In genomic region chr13:90103099-90103784, GRCh38 we compare ENCODE assay signal across 20 cellular contexts.
DNase-seq lines count a peak whose midpoint lies in the region; ATAC-seq and TF ChIP-seq lines count a peak whose summit lies in the region.
"Had no signal": no experiment of that assay in that cellular context is flagged by ENCODE, and none has a peak within 500 bp of the region (broad histone marks: within the 10 kb centered on the region; RNA-seq: fewer than 3 reads in every experiment).

No MANE protein-coding gene starts in this region.

- H3K9me3 ChIP-seq in lower lobe of right lung: no peaks in the 10 kb centered on the region
- H3K9me3 ChIP-seq: HAP-1 had no signal

- intact Hi-C loops in lower lobe of right lung (cut with DNase I): no loop called here

- H3K4me1 ChIP-seq in lower lobe of right lung: no peaks in the 10 kb centered on the region

- no peaks in the 10 kb centered on the region for H3K36me3 ChIP-seq in lower lobe of right lung
- H3K36me3 ChIP-seq: BLaER1 treated with 17β-estradiol and CSF1 and Interleukin-3, amounts not matched to agents 10 nM and 100 nM; HAP-1 had no signal

- no peak overlapping the region for H3K4me3 ChIP-seq in lower lobe of right lung
- H3K4me3 ChIP-seq: BLaER1 treated with 17β-estradiol and CSF1 and Interleukin-3, amounts not matched to agents 10 nM and 100 nM; GM23248; HAP-1 had no signal

- H3K4me3 Mint-ChIP-seq in WTC11: no peak overlapping the region
- H3K4me3 Mint-ChIP-seq: B cell; CD4-positive, CD25-positive, alpha-beta regulatory T cell; CD8-positive, alpha-beta memory T cell had no signal

- TF ChIP-seq CTCF in WTC11 (IDR thresholded peaks at IDR 0.05): no peak
- TF ChIP-seq CTCF in lower lobe of right lung (IDR thresholded peaks at IDR 0.05): no peak

- DNase-seq in activated effector memory CD4-positive, alpha-beta T cell treated with anti-CD3 and anti-CD28 coated beads, Interleukin-2, amount 50 U/mL, for 16 hours: peak; percentile 57
- no peak for DNase-seq in activated effector memory CD4-positive, alpha-beta T cell treated with Interleukin-2 at 50 U/mL for 16 hours
- DNase-seq in NCI-H69 (lab: John Stamatoyannopoulos, UW): peak; percentile 60
- DNase-seq in WTC11 (ENCODE audit: low spot score): no peak
- peak; percentile 21 for DNase-seq in lower lobe of right lung
- no peak for DNase-seq in glomerular visceral epithelial cell (ENCODE audit: extremely low spot score)
- no peak for DNase-seq in NCI-H2171 treated with DMSO at 0.1 percent for 48 hours (lab: John Stamatoyannopoulos, UW)
- no peak for DNase-seq in globus pallidus (ENCODE audit: low spot score)
- DNase-seq: CD4-positive, CD25-positive, alpha-beta regulatory T cell; CD8-positive, alpha-beta memory T cell; COR-L47; DMS 273 treated with DMSO at 0.1 percent for 48 hours; DMS53; DND-41; EL; GM23248 had no signal

- peaks cover 29% of the 10 kb centered on the region for H3K9me3 Mint-ChIP-seq in WTC11

- CTCF ChIA-PET in WTC11 (lab: Charles Lee): no interaction called here

- ATAC-seq in WTC11 (peak; percentile 72), lower lobe of right lung (no peak)
- ATAC-seq: HepG2 had no signal

- peaks cover 4% of the 10 kb centered on the region; the same call in 1 of the 2 replicates for H3K36me3 Mint-ChIP-seq in WTC11
- H3K36me3 Mint-ChIP-seq: CD4-positive, CD25-positive, alpha-beta regulatory T cell; CD8-positive, alpha-beta memory T cell had no signal

- no peak overlapping the region for H3K27ac ChIP-seq in lower lobe of right lung
- H3K27ac ChIP-seq: BLaER1 treated with 17β-estradiol and CSF1 and Interleukin-3, amounts not matched to agents 10 nM and 100 nM; GM23248 had no signal

- no peaks in the 10 kb centered on the region for H3K27me3 Mint-ChIP-seq in WTC11 (ENCODE audit: low read depth)
- H3K27me3 Mint-ChIP-seq: B cell; CD4-positive, CD25-positive, alpha-beta regulatory T cell; CD8-positive, alpha-beta memory T cell had no signal

- H3K4me1 Mint-ChIP-seq in WTC11: peaks cover 31% of the 10 kb centered on the region
- H3K4me1 Mint-ChIP-seq: B cell; CD4-positive, CD25-positive, alpha-beta regulatory T cell; CD8-positive, alpha-beta memory T cell had no signal

- H3K27me3 ChIP-seq in lower lobe of right lung (ENCODE audit: low read depth): no peaks in the 10 kb centered on the region
- H3K27me3 ChIP-seq: BLaER1 treated with 17β-estradiol and CSF1 and Interleukin-3, amounts not matched to agents 10 nM and 100 nM had no signal

- POLR2A ChIA-PET in WTC11 (lab: Charles Lee): no interaction called here

- H3K27ac Mint-ChIP-seq in WTC11: no peak overlapping the region
- H3K27ac Mint-ChIP-seq: B cell; CD4-positive, CD25-positive, alpha-beta regulatory T cell; CD8-positive, alpha-beta memory T cell had no signal

TF ChIP-seq in WTC11, 78 proteins besides CTCF, POLR2A, EP300 and RAD21:
- TF ChIP-seq MYBL2 (CRISPR knock-in tag; IDR thresholded peaks at IDR 0.05) (no peak), ATF2 (CRISPR knock-in tag; IDR thresholded peaks at IDR 0.05; ENCODE audit: borderline replicate concordance, low read depth) (no peak), ZNF512 (CRISPR knock-in tag; IDR thresholded peaks at IDR 0.05; ENCODE audit: borderline replicate concordance) (no peak), RELA (CRISPR knock-in tag; IDR thresholded peaks at IDR 0.05; ENCODE audit: borderline replicate concordance) (no peak), TP53 (CRISPR knock-in tag; IDR thresholded peaks at IDR 0.05) (no peak), SP1 (CRISPR knock-in tag; conservative IDR thresholded peaks at IDR 0.05) (no peak), GTF2I (CRISPR knock-in tag; conservative IDR thresholded peaks at IDR 0.05) (no peak), NFATC4 (CRISPR knock-in tag; IDR thresholded peaks at IDR 0.05) (no peak), MAX (CRISPR knock-in tag; IDR thresholded peaks at IDR 0.05) (no peak), ZNF138 (CRISPR knock-in tag; conservative IDR thresholded peaks at IDR 0.05) (no peak), USF1 (CRISPR knock-in tag; IDR thresholded peaks at IDR 0.05) (no peak), TEAD4 (CRISPR knock-in tag; IDR thresholded peaks at IDR 0.05) (no peak)

Comparison
In these comparisons a context has a peak if more than half of its experiments do, and no peak if none do; other contexts are left out.
1. DNase-seq: peak in activated effector memory CD4-positive, alpha-beta T cell treated with anti-CD3 and anti-CD28 coated beads, Interleukin-2, amount 50 U/mL, for 16 hours (single experiment), NCI-H69 (single experiment) and lower lobe of right lung (single experiment); none in activated effector memory CD4-positive, alpha-beta T cell treated with Interleukin-2 at 50 U/mL for 16 hours (single experiment), WTC11 (single experiment), glomerular visceral epithelial cell (single experiment), NCI-H2171 treated with DMSO at 0.1 percent for 48 hours (single experiment) and globus pallidus (single experiment).